In genomic region chr5:107916731-107917725, GRCh38 we compare ENCODE assay signal across 30 cellular contexts.
A peak's percentile ranks its signal among the peaks of the same experiment; 100 is the strongest.
DNase-seq lines count a peak whose midpoint lies in the region; ATAC-seq, FAIRE-seq and TF ChIP-seq lines count a peak whose summit lies in the region.
"Had no signal": no experiment of that assay in that cellular context is flagged by ENCODE, and none has a peak within 500 bp of the region (broad histone marks: within the 10 kb centered on the region; RNA-seq: fewer than 3 reads in every experiment).

No MANE protein-coding gene starts in this region.

- peak overlapping the region; percentile 43 for H3K4me3 Mint-ChIP-seq in T-helper 1 cell treated with Interleukin-12 subunit alpha and Interleukin-12 subunit beta and Interleukin-4 antibody, amounts not matched to agents 30 μg/mL and 1 μg/mL, for 36 hours
- no peak overlapping the region for H3K4me3 Mint-ChIP-seq in effector memory CD8-positive, alpha-beta T cell
- H3K4me3 Mint-ChIP-seq: stimulated activated memory B cell treated with anti-CD40 and anti-IgM and Interleukin-4, amounts not matched to agents 10 μg/mL and 1 μg/mL and 100 μg/mL, for 72 hours; type B pancreatic cell had no signal

- H3K79me2 ChIP-seq in DND-41 (ENCODE audit: insufficient read depth, low read length) (no peaks in the 10 kb centered on the region), GM23248 (ENCODE audit: insufficient read depth) (no peaks in the 10 kb centered on the region)
- H3K79me2 ChIP-seq: hepatocyte had no signal

- H3K4me3 ChIP-seq in DND-41 (ENCODE audit: low read depth in 1 of 2, low read length in 2 of 2) (peak overlapping the region in 1 of 2 experiments; percentile 36; a peak in 1 of 4 replicates), GM23248 (no peak overlapping the region)
- H3K4me3 ChIP-seq: gastrocnemius medialis, hepatocyte, MG63 had no signal

- 69 to 73% methylated on average over 6 of the region's 6 CpGs for WGBS in GM23248 (ENCODE audit: low coverage in 1 of 2, low lambda C conversion rate in 2 of 2, missing lambda C conversion rate in 2 of 2), 2 experiments

- peak; percentile 16 for FAIRE-seq in D721Med (lab: Jason Lieb, UNC)
- FAIRE-seq: H1, HTR-8/SVneo had no signal

- no peak overlapping the region; the same call in 1 of the 2 replicates for H2AFZ ChIP-seq in DND-41 (ENCODE audit: low read depth, low read length)
- no peak overlapping the region for H2AFZ ChIP-seq in GM23248
- H2AFZ ChIP-seq: hepatocyte had no signal

- ATAC-seq in DND-41 (ENCODE audit: insufficient read depth, low read depth) (peak; percentile 79), GM21825 (IDR thresholded peaks at IDR 0.05; ENCODE audit: unreplicated experiment) (no peak)
- ATAC-seq in effector memory CD8-positive, alpha-beta T cell (replicated peaks): no peak
- ATAC-seq: gastrocnemius medialis; Panc1; stimulated activated memory B cell treated with anti-CD40 and anti-IgM and Interleukin-4, amounts not matched to agents 10 μg/mL and 1 μg/mL and 100 μg/mL, for 72 hours had no signal

- in situ Hi-C loops in GM23248 (cut with MboI): no loop called here

- no peaks in the 10 kb centered on the region for H3K27me3 Mint-ChIP-seq in T-helper 1 cell treated with Interleukin-12 subunit alpha and Interleukin-12 subunit beta and Interleukin-4 antibody, amounts not matched to agents 30 μg/mL and 1 μg/mL, for 36 hours (ENCODE audit: low read depth)
- H3K27me3 Mint-ChIP-seq in effector memory CD8-positive, alpha-beta T cell: no peaks in the 10 kb centered on the region
- H3K27me3 Mint-ChIP-seq: stimulated activated memory B cell treated with anti-CD40 and anti-IgM and Interleukin-4, amounts not matched to agents 10 μg/mL and 1 μg/mL and 100 μg/mL, for 72 hours had no signal

- H3K36me3 ChIP-seq in DND-41 (ENCODE audit: insufficient read depth, low read length) (no peaks in the 10 kb centered on the region), GM23248 (ENCODE audit: low read depth) (no peaks in the 10 kb centered on the region)
- H3K36me3 ChIP-seq: brain microvascular endothelial cell, gastrocnemius medialis, MG63 had no signal

- H3K9me3 ChIP-seq in DND-41 (ENCODE audit: insufficient read depth, low read length, severe bottlenecking) (no peaks in the 10 kb centered on the region), GM23248 (ENCODE audit: low read depth) (no peaks in the 10 kb centered on the region)
- H3K9me3 ChIP-seq: gastrocnemius medialis, MG63 had no signal

- peaks cover 41% of the 10 kb centered on the region for H3K4me1 Mint-ChIP-seq in T-helper 1 cell treated with Interleukin-12 subunit alpha and Interleukin-12 subunit beta and Interleukin-4 antibody, amounts not matched to agents 30 μg/mL and 1 μg/mL, for 36 hours (ENCODE audit: low read depth)
- no peaks in the 10 kb centered on the region for H3K4me1 Mint-ChIP-seq in effector memory CD8-positive, alpha-beta T cell (ENCODE audit: low read depth in 2 of 2)
- H3K4me1 Mint-ChIP-seq: stimulated activated memory B cell treated with anti-CD40 and anti-IgM and Interleukin-4, amounts not matched to agents 10 μg/mL and 1 μg/mL and 100 μg/mL, for 72 hours had no signal

- H3K4me1 ChIP-seq in DND-41 (ENCODE audit: insufficient read depth, low read length): peaks cover 56% of the 10 kb centered on the region
- peaks cover 14% of the 10 kb centered on the region for H3K4me1 ChIP-seq in GM23248 (ENCODE audit: insufficient read depth)
- H3K4me1 ChIP-seq: gastrocnemius medialis had no signal

- peak overlapping the region; percentile 56 for H3K4me2 ChIP-seq in DND-41 (ENCODE audit: insufficient read depth, low read length)
- no peak overlapping the region for H3K4me2 ChIP-seq in GM23248 (ENCODE audit: unreplicated experiment)
- H3K4me2 ChIP-seq: hepatocyte had no signal

- H3K27me3 ChIP-seq in DND-41 (ENCODE audit: insufficient read depth, low read length, poor library complexity) (no peaks in the 10 kb centered on the region), GM23248 (replicated peaks; ENCODE audit: insufficient read depth) (no peaks in the 10 kb centered on the region)
- H3K27me3 ChIP-seq: brain microvascular endothelial cell, gastrocnemius medialis, hepatocyte, MG63 had no signal

- H3K36me3 Mint-ChIP-seq in T-helper 1 cell treated with Interleukin-12 subunit alpha and Interleukin-12 subunit beta and Interleukin-4 antibody, amounts not matched to agents 30 μg/mL and 1 μg/mL, for 36 hours (ENCODE audit: low read depth): peaks cover 3% of the 10 kb centered on the region
- H3K36me3 Mint-ChIP-seq in effector memory CD8-positive, alpha-beta T cell (ENCODE audit: insufficient read depth): no peaks in the 10 kb centered on the region
- H3K36me3 Mint-ChIP-seq: type B pancreatic cell had no signal

- peak overlapping the region; percentile 80 for H3K27ac ChIP-seq in DND-41 (ENCODE audit: low read length)
- no peak overlapping the region for H3K27ac ChIP-seq in GM23248
- H3K27ac ChIP-seq: brain microvascular endothelial cell, gastrocnemius medialis, hepatocyte had no signal

- peaks cover 6% of the 10 kb centered on the region; the same call in 1 of the 2 replicates for H3F3A ChIP-seq in GM23248 (ENCODE audit: insufficient read depth)

- no peaks in the 10 kb centered on the region for H3K9me2 ChIP-seq in GM23248 (ENCODE audit: insufficient read depth)

- H3K9ac ChIP-seq in DND-41 (ENCODE audit: low read depth, low read length): peak overlapping the region; percentile 27
- H3K9ac ChIP-seq in GM23248: no peak overlapping the region

- TF ChIP-seq CTCF in D721Med (IDR thresholded peaks at IDR 0.05; ENCODE audit: insufficient read depth, missing control alignments) (no peak), DND-41 (IDR thresholded peaks at IDR 0.05; ENCODE audit: borderline replicate concordance, extremely low read depth, low read length, poor library complexity, severe bottlenecking) (no peak)

- H3K9me3 Mint-ChIP-seq in T-helper 1 cell treated with Interleukin-12 subunit alpha and Interleukin-12 subunit beta and Interleukin-4 antibody, amounts not matched to agents 30 μg/mL and 1 μg/mL, for 36 hours: no peaks in the 10 kb centered on the region
- no peaks in the 10 kb centered on the region for H3K9me3 Mint-ChIP-seq in effector memory CD8-positive, alpha-beta T cell
- H3K9me3 Mint-ChIP-seq: stimulated activated memory B cell treated with anti-CD40 and anti-IgM and Interleukin-4, amounts not matched to agents 10 μg/mL and 1 μg/mL and 100 μg/mL, for 72 hours; type B pancreatic cell had no signal

- DNase-seq in D721Med (ENCODE audit: insufficient read length, low spot score): no peak
- DNase-seq in DND-41: no peak
- DNase-seq in inferior parietal cortex (ENCODE audit: extremely low spot score): peak; percentile 52
- no peak for DNase-seq in effector memory CD8-positive, alpha-beta T cell
- DNase-seq in GM23248: no peak
- DNase-seq: activated CD4-positive, CD25-positive, alpha-beta regulatory T cell treated with anti-CD3 and anti-CD28 coated beads, Interleukin-2, amount 50 U/mL, for 72 hours; activated naive CD4-positive, alpha-beta T cell treated with Interleukin-2 at 50 U/mL for 16 hours; activated T-cell treated with anti-CD3 and anti-CD28 coated beads, Interleukin-2, amount 50 U/mL, for 48 hours; amniotic stem cell; brain microvascular endothelial cell; COR-L47; DMS79; gastrocnemius medialis; GF-D8; KBM-7; mesenchymal stem cell; NCI-H1105; NCI-H187 treated with DMSO at 0.1 percent for 48 hours; NCI-H524 treated with DMSO at 0.1 percent for 48 hours; Right ventricle myocardium superior; substantia nigra had no signal

- H4K20me1 ChIP-seq in DND-41 (ENCODE audit: insufficient read depth, low read length) (no peaks in the 10 kb centered on the region), GM23248 (ENCODE audit: insufficient read depth) (no peaks in the 10 kb centered on the region)

- peak overlapping the region; percentile 42 for H3K27ac Mint-ChIP-seq in T-helper 1 cell treated with Interleukin-12 subunit alpha and Interleukin-12 subunit beta and Interleukin-4 antibody, amounts not matched to agents 30 μg/mL and 1 μg/mL, for 36 hours
- H3K27ac Mint-ChIP-seq in effector memory CD8-positive, alpha-beta T cell: no peak overlapping the region
- H3K27ac Mint-ChIP-seq: stimulated activated memory B cell treated with anti-CD40 and anti-IgM and Interleukin-4, amounts not matched to agents 10 μg/mL and 1 μg/mL and 100 μg/mL, for 72 hours; type B pancreatic cell had no signal
